ENCODE assay signal across 9 cellular contexts in the genomic region with DNA sequence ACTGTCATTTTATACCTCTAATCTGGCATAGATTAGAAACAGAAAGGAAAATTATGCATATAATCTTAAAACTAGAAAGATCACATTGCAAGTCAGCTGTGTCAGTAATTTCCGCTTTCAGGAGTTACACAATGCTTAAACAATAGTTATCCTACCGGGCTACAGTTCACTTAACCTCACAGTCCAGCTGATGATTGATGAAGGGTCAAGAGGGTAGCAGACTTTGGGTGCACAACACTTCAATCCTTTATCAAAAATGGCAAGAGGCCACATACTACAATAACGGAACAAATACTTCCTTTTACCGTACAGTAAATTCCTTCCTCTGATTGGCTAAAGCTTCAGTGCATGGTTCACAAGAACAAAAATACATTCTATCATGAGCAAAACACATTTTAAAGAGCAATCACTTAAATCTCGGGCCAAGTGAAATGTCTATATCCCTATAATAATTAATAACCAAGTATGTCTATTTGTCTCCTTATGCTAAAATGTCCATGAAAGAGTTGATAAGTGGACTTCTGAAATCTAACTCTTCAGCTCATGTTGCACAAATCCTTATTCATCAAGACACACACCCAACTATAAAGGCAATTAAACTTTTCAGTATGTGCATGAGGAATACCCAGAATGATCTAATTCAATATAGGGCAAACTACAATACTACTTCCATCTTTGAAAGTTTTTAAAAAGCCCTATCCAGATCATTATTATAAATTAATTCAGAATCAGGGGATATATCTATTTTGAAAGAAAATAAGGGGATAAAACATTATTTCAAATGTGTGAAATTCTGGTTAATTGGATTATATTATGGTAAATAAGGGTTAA.
DNase-seq lines count a peak whose midpoint lies in the region; ATAC-seq, FAIRE-seq and TF ChIP-seq lines count a peak whose summit lies in the region.
"Had no signal": no experiment of that assay in that cellular context is flagged by ENCODE, and none has a peak within 500 bp of the region (broad histone marks: within the 10 kb centered on the region; RNA-seq: fewer than 3 reads in every experiment).

No MANE protein-coding gene starts in this region.

- H3K27ac Mint-ChIP-seq in activated naive CD8-positive, alpha-beta T cell treated with anti-CD3 and anti-CD28 coated beads, Interleukin-2, amount 50 U/mL, for 24 hours, result peak overlapping the region; percentile 50

- no peak for TF ChIP-seq POLR2A in GM12892 (IDR thresholded peaks at IDR 0.05; ENCODE audit: low read depth, low read length)

- H3K27me3 Mint-ChIP-seq in activated naive CD8-positive, alpha-beta T cell treated with anti-CD3 and anti-CD28 coated beads, Interleukin-2, amount 50 U/mL, for 24 hours, result no peaks in the 10 kb centered on the region

- DNase-seq in GM12892 (ENCODE audit: insufficient read length) (no peak), lung microvascular endothelial cell (ENCODE audit: low read depth in 2 of 2) (peak; percentile 98), NCI-H146 treated with DMSO at 0.1 percent for 48 hours (lab: John Stamatoyannopoulos, UW; ENCODE audit: unreplicated experiment) (no peak), hepatic stellate cell (ENCODE audit: low spot score) (no peak)
- no peak for DNase-seq in activated naive CD8-positive, alpha-beta T cell treated with anti-CD3 and anti-CD28 coated beads, Interleukin-2, amount 50 U/mL, for 24 hours
- DNase-seq in stimulated activated CD4-positive, alpha-beta T cell treated with anti-CD3 and anti-CD28 coated beads, Interleukin-2, amount 100 ng/mL, for 48 hours, result no peak
- DNase-seq: substantia nigra had no signal

- peaks cover 15% of the 10 kb centered on the region for H3K36me3 Mint-ChIP-seq in activated naive CD8-positive, alpha-beta T cell treated with anti-CD3 and anti-CD28 coated beads, Interleukin-2, amount 50 U/mL, for 24 hours (ENCODE audit: low read depth)

- H3K9me3 Mint-ChIP-seq in activated naive CD8-positive, alpha-beta T cell treated with anti-CD3 and anti-CD28 coated beads, Interleukin-2, amount 50 U/mL, for 24 hours, result no peaks in the 10 kb centered on the region

- peak; percentile 57 for ATAC-seq in HG03196 (IDR thresholded peaks at IDR 0.05; ENCODE audit: unreplicated experiment)
- ATAC-seq in activated naive CD8-positive, alpha-beta T cell treated with anti-CD3 and anti-CD28 coated beads, Interleukin-2, amount 50 U/mL, for 24 hours, result no peak
- ATAC-seq in HG02885 (IDR thresholded peaks at IDR 0.05; ENCODE audit: poor library complexity, unreplicated experiment), result no peak

- H3K4me3 Mint-ChIP-seq in activated naive CD8-positive, alpha-beta T cell treated with anti-CD3 and anti-CD28 coated beads, Interleukin-2, amount 50 U/mL, for 24 hours, result peak overlapping the region; percentile 51

- H3K4me1 Mint-ChIP-seq in activated naive CD8-positive, alpha-beta T cell treated with anti-CD3 and anti-CD28 coated beads, Interleukin-2, amount 50 U/mL, for 24 hours, result peaks cover 89% of the 10 kb centered on the region

- FAIRE-seq in GM12892 (lab: Jason Lieb, UNC), result peak; percentile 46

Comparison
In these comparisons a context has a peak if more than half of its experiments do, and no peak if none do; other contexts are left out.
1. DNase-seq: peak in lung microvascular endothelial cell (2 of 2); none in GM12892 (single experiment), activated naive CD8-positive, alpha-beta T cell treated with anti-CD3 and anti-CD28 coated beads, Interleukin-2, amount 50 U/mL, for 24 hours (single experiment), NCI-H146 treated with DMSO at 0.1 percent for 48 hours (single experiment), stimulated activated CD4-positive, alpha-beta T cell treated with anti-CD3 and anti-CD28 coated beads, Interleukin-2, amount 100 ng/mL, for 48 hours (0 of 2) and hepatic stellate cell (single experiment).